ENCODE assay signal across 8 cellular contexts in genomic region chr2:121810959-121811853, GRCh38. TPM values are rescaled to one million over a fixed set of nuclear protein-coding genes. Genes with fewer than 3 reads are reported as not detected.
A peak's percentile ranks its signal among the peaks of the same experiment; 100 is the strongest.
DNase-seq lines count a peak whose midpoint lies in the region; ATAC-seq, FAIRE-seq and TF ChIP-seq lines count a peak whose summit lies in the region.

No MANE protein-coding gene starts in this region.

- no peak overlapping the region for H3K4me3 ChIP-seq in right atrium auricular region
- H3K4me3 ChIP-seq in skeletal muscle cell (ENCODE audit: low read depth, low read length), result no peak overlapping the region

- no peaks in the 10 kb centered on the region for H3K36me3 Mint-ChIP-seq in activated T-helper 17 cell treated with anti-CD3 and anti-CD28 coated beads, Interleukin-2, amount 50 U/mL, for 72 hours (ENCODE audit: low read depth)

- no peaks in the 10 kb centered on the region for H3K9me3 Mint-ChIP-seq in activated T-helper 17 cell treated with anti-CD3 and anti-CD28 coated beads, Interleukin-2, amount 50 U/mL, for 72 hours

- H3K4me3 Mint-ChIP-seq in activated T-helper 17 cell treated with anti-CD3 and anti-CD28 coated beads, Interleukin-2, amount 50 U/mL, for 72 hours, result no peak overlapping the region

- ATAC-seq in GM19023 (IDR thresholded peaks at IDR 0.05; ENCODE audit: unreplicated experiment), result peak; percentile 84
- ATAC-seq in HG03354 (IDR thresholded peaks at IDR 0.05; ENCODE audit: poor library complexity, severe bottlenecking, unreplicated experiment), result peak; percentile 87
- ATAC-seq in activated T-helper 17 cell treated with anti-CD3 and anti-CD28 coated beads, Interleukin-2, amount 50 U/mL, for 72 hours (replicated peaks), result no peak

- peak; percentile 41 for DNase-seq in D721Med (ENCODE audit: insufficient read length, low spot score)
- DNase-seq in NCI-H2196 treated with DMSO at 0.1 percent for 48 hours (lab: John Stamatoyannopoulos, UW; ENCODE audit: unreplicated experiment), result peak; percentile 76
- DNase-seq in amniotic stem cell (lab: John Stamatoyannopoulos, UW), result peak; percentile 16
- peak; percentile 76 for DNase-seq in right atrium auricular region (ENCODE audit: low spot score)
- DNase-seq in skeletal muscle cell (ENCODE audit: low read depth), result peak; percentile 36

- H3K27me3 Mint-ChIP-seq in activated T-helper 17 cell treated with anti-CD3 and anti-CD28 coated beads, Interleukin-2, amount 50 U/mL, for 72 hours, result peaks cover 8% of the 10 kb centered on the region

- TF ChIP-seq CTCF in D721Med (IDR thresholded peaks at IDR 0.05; ENCODE audit: insufficient read depth, missing control alignments), result peak; percentile 80
- TF ChIP-seq CTCF in right atrium auricular region (IDR thresholded peaks at IDR 0.05), result peak; percentile 39 to 68

- H3K9me3 ChIP-seq in right atrium auricular region, result no peaks in the 10 kb centered on the region

- H3K27me3 ChIP-seq in right atrium auricular region, result no peaks in the 10 kb centered on the region

- H3K36me3 ChIP-seq in right atrium auricular region, result no peaks in the 10 kb centered on the region

- FAIRE-seq in D721Med (lab: Jason Lieb, UNC), result no peak

- H3K4me1 ChIP-seq in right atrium auricular region, result peaks cover 0 to 12% of the 10 kb centered on the region in 2 donors

- no peak overlapping the region for H3K27ac Mint-ChIP-seq in activated T-helper 17 cell treated with anti-CD3 and anti-CD28 coated beads, Interleukin-2, amount 50 U/mL, for 72 hours

- H3K27ac ChIP-seq in right atrium auricular region, result no peak overlapping the region

- no peaks in the 10 kb centered on the region for H3K4me1 Mint-ChIP-seq in activated T-helper 17 cell treated with anti-CD3 and anti-CD28 coated beads, Interleukin-2, amount 50 U/mL, for 72 hours

RNA-seq across cellular contexts. Expression of gene TSN, which starts 55.8 kb away (rescaled TPM):
- 10 to 100 TPM; 22.4 to 30.9 TPM for total RNA-seq in right atrium auricular region
- 10 to 100 TPM; 33.7 to 80.7 TPM for total RNA-seq in activated T-helper 17 cell treated with anti-CD3 and anti-CD28 coated beads, Interleukin-2, amount 50 U/mL, for 72 hours

Comparison
In these comparisons a context has a peak if more than half of its experiments do, and no peak if none do; other contexts are left out.
1. DNase-seq: peak in every context shown above with its lines; median percentile 76 in NCI-H2196 treated with DMSO at 0.1 percent for 48 hours; 76 in right atrium auricular region; 41 in D721Med; 36 in skeletal muscle cell; 16 in amniotic stem cell.